ENCODE assay signal across 25 cellular contexts in genomic region chr6:163773646-163774045, GRCh38.
"Had no signal": no experiment of that assay in that cellular context is flagged by ENCODE, and none has a peak within 500 bp of the region (broad histone marks: within the 10 kb centered on the region; RNA-seq: fewer than 3 reads in every experiment).

No MANE protein-coding gene starts in this region.

- FAIRE-seq: endometrium, keratinocyte had no signal

- H3K36me3 ChIP-seq: esophagus muscularis mucosa, gastrocnemius medialis, heart right ventricle, left ventricle myocardium inferior, lower lobe of right lung, neural progenitor cell, ovary, right atrium auricular region, sigmoid colon, tibial nerve had no signal

- H3K4me3 ChIP-seq: esophagus muscularis mucosa, gastrocnemius medialis, heart right ventricle, left ventricle myocardium inferior, lower lobe of right lung, neural progenitor cell, ovary, right atrium auricular region, sigmoid colon, skin epidermis, testis, tibial nerve had no signal

- H3K9me3 Mint-ChIP-seq: memory B cell; natural killer cell treated with Interleukin-12 subunit alpha and Interleukin-12 subunit beta and Interleukin-15 and Interleukin-18, amount 100 ng/mL, for 72 hours; stimulated activated naive B cell treated with anti-CD40 and anti-IgM and Interleukin-4, amounts not matched to agents 10 μg/mL and 1 μg/mL and 100 μg/mL, for 72 hours had no signal

- H3K27me3 ChIP-seq: esophagus muscularis mucosa, gastrocnemius medialis, heart right ventricle, neural progenitor cell, ovary, right atrium auricular region, sigmoid colon, testis, tibial nerve had no signal

- DNase-seq: cortex of kidney; effector memory CD4-positive, alpha-beta T cell; gastrocnemius medialis; heart right ventricle; left ventricle myocardium inferior; lower lobe of right lung; midbrain; nucleus accumbens; ovary; sigmoid colon; stimulated activated CD4-positive, alpha-beta T cell treated with anti-CD3 and anti-CD28 coated beads, Interleukin-2, amount 100 ng/mL, for 24 hours; stimulated activated CD4-positive, alpha-beta T cell treated with anti-CD3 and anti-CD28 coated beads, Interleukin-4, amount 100 ng/mL, for 4 hours; stimulated activated naive B cell treated with anti-CD40 and anti-IgM and Interleukin-4, amounts not matched to agents 10 μg/mL and 1 μg/mL and 100 μg/mL, for 72 hours; stimulated activated naive CD8-positive, alpha-beta T cell treated with anti-CD3 and anti-CD28 coated beads, Interleukin-15, amount 100 ng/mL, for 72 hours; testis had no signal

- H3K4me2 ChIP-seq: neural progenitor cell had no signal

- H3K4me1 Mint-ChIP-seq: memory B cell; stimulated activated naive B cell treated with anti-CD40 and anti-IgM and Interleukin-4, amounts not matched to agents 10 μg/mL and 1 μg/mL and 100 μg/mL, for 72 hours; stimulated activated naive CD8-positive, alpha-beta T cell treated with anti-CD3 and anti-CD28 coated beads, Interleukin-15, amount 100 ng/mL, for 72 hours had no signal

- H3K27ac Mint-ChIP-seq: memory B cell; natural killer cell treated with Interleukin-12 subunit alpha and Interleukin-12 subunit beta and Interleukin-15 and Interleukin-18, amount 100 ng/mL, for 72 hours; neural progenitor cell; stimulated activated naive B cell treated with anti-CD40 and anti-IgM and Interleukin-4, amounts not matched to agents 10 μg/mL and 1 μg/mL and 100 μg/mL, for 72 hours; stimulated activated naive CD8-positive, alpha-beta T cell treated with anti-CD3 and anti-CD28 coated beads, Interleukin-15, amount 100 ng/mL, for 72 hours had no signal

- H3K9ac ChIP-seq: neural progenitor cell had no signal

- H3K4me1 ChIP-seq: esophagus muscularis mucosa, lower lobe of right lung, neural progenitor cell, right atrium auricular region, sigmoid colon, testis, tibial nerve had no signal

- H3K36me3 Mint-ChIP-seq: natural killer cell treated with Interleukin-12 subunit alpha and Interleukin-12 subunit beta and Interleukin-15 and Interleukin-18, amount 100 ng/mL, for 72 hours; neural progenitor cell; stimulated activated naive B cell treated with anti-CD40 and anti-IgM and Interleukin-4, amounts not matched to agents 10 μg/mL and 1 μg/mL and 100 μg/mL, for 72 hours had no signal

- H3K9me3 ChIP-seq: esophagus muscularis mucosa, gastrocnemius medialis, heart right ventricle, left ventricle myocardium inferior, lower lobe of right lung, ovary, right atrium auricular region, sigmoid colon, testis, tibial nerve had no signal

- H3K27ac ChIP-seq: epithelial cell of prostate, esophagus muscularis mucosa, gastrocnemius medialis, heart right ventricle, left ventricle myocardium inferior, lower lobe of right lung, neural progenitor cell, ovary, right atrium auricular region, sigmoid colon, skin epidermis, testis, tibial nerve had no signal

- H3K4me3 Mint-ChIP-seq: memory B cell; natural killer cell treated with Interleukin-12 subunit alpha and Interleukin-12 subunit beta and Interleukin-15 and Interleukin-18, amount 100 ng/mL, for 72 hours; neural progenitor cell; stimulated activated naive B cell treated with anti-CD40 and anti-IgM and Interleukin-4, amounts not matched to agents 10 μg/mL and 1 μg/mL and 100 μg/mL, for 72 hours; stimulated activated naive CD8-positive, alpha-beta T cell treated with anti-CD3 and anti-CD28 coated beads, Interleukin-15, amount 100 ng/mL, for 72 hours had no signal
